In genomic region chr7:117123311-117123926, GRCh38 we compare ENCODE assay signal across 2 cellular contexts.
TF ChIP-seq lines count a peak whose summit lies in the region.

No MANE protein-coding gene starts in this region.

TF ChIP-seq in SK-N-SH, 30 proteins besides CTCF, POLR2A, EP300 and RAD21 (continued from another document):
- TF ChIP-seq MEF2A (IDR thresholded peaks at IDR 0.05; ENCODE audit: borderline replicate concordance, low read depth) (no peak), FOXM1 (IDR thresholded peaks at IDR 0.05; ENCODE audit: low read depth) (no peak), GATA2 (CRISPR knock-in tag; IDR thresholded peaks at IDR 0.05) (no peak), TAF1 (IDR thresholded peaks at IDR 0.05; ENCODE audit: borderline replicate concordance, low read depth, low read length) (no peak), SIN3A (IDR thresholded peaks at IDR 0.05; ENCODE audit: borderline replicate concordance, low read depth, low read length) (no peak), TCF12 (IDR thresholded peaks at IDR 0.05) (no peak), USF2 (IDR thresholded peaks at IDR 0.05; ENCODE audit: borderline replicate concordance, low read depth, low read length) (no peak)
- TF ChIP-seq, protein P1, sequence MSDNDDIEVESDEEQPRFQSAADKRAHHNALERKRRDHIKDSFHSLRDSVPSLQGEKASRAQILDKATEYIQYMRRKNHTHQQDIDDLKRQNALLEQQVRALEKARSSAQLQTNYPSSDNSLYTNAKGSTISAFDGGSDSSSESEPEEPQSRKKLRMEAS (IDR thresholded peaks at IDR 0.05; ENCODE audit: low read depth): no peak

TF ChIP-seq in SK-N-SH treated with all-trans-retinoic acid at 6 μM for 48 hours, 23 proteins besides CTCF, POLR2A, EP300 and RAD21:
- no peak for TF ChIP-seq TSHZ2 (CRISPR knock-in tag; IDR thresholded peaks at IDR 0.05)
- no peak for TF ChIP-seq ZC3H10 (CRISPR knock-in tag; IDR thresholded peaks at IDR 0.05)
- TF ChIP-seq ZNF8 (CRISPR knock-in tag; IDR thresholded peaks at IDR 0.05): no peak
- no peak for TF ChIP-seq RARB (CRISPR knock-in tag; IDR thresholded peaks at IDR 0.05)
- no peak for TF ChIP-seq PPARA (CRISPR knock-in tag; IDR thresholded peaks at IDR 0.05; ENCODE audit: borderline replicate concordance)
- TF ChIP-seq POU6F1 (CRISPR knock-in tag; IDR thresholded peaks at IDR 0.05; ENCODE audit: borderline replicate concordance, low read depth): no peak
- no peak for TF ChIP-seq ISL1 (CRISPR knock-in tag; IDR thresholded peaks at IDR 0.05)
- TF ChIP-seq CSRNP3 (CRISPR knock-in tag; IDR thresholded peaks at IDR 0.05): no peak
- no peak for TF ChIP-seq OSR1 (CRISPR knock-in tag; IDR thresholded peaks at IDR 0.05)
